ENCODE assay signal across 9 cellular contexts in the genomic region with DNA sequence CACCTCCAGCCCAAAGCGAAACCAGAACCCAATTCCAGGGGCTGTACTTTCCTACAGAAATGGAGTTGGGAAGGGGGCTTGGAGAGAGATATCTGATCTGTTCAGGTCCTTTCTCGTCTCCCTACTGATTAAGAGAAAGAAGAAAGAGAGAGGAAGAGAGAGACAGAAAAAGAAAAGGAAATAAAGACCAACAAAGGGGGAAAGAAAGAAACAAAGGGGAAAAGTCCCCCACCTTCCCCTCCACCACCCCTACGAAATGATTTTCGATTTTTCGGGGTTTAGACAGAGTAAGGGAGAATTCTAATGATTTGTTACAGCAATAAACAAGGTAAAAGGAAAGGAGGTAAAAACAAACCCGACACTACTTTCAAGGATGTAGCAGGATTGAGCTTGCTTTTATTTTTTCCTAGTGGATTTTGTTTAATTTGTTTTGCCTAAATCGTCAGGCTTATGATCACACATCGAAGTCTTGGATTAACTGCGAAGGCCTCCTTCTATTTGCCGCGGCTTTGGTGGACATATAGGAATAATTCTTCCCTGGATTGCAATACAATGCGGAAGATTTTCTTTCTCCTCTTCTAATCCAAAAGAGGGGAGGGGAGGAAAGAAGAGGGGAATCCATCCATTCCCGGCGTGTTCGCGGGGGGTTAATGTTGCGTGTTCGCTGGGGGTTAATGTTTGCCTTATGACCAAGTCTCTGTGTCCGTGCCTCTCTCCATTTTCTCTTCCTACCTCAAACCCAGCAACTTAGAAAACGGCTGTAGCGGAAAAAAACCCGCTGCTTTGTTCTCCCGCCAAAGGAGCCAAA.
DNase-seq lines count a peak whose midpoint lies in the region; ATAC-seq lines count a peak whose summit lies in the region.
"Had no signal": no experiment of that assay in that cellular context is flagged by ENCODE, and none has a peak within 500 bp of the region (broad histone marks: within the 10 kb centered on the region; RNA-seq: fewer than 3 reads in every experiment).

No MANE protein-coding gene starts in this region.

- peak overlapping the region; percentile 51 for H3K4me3 Mint-ChIP-seq in activated naive CD8-positive, alpha-beta T cell treated with anti-CD3 and anti-CD28 coated beads, Interleukin-2, amount 50 U/mL, for 24 hours

- DNase-seq in HK-2 (ENCODE audit: unreplicated experiment): peak; percentile 25
- no peak for DNase-seq in activated naive CD8-positive, alpha-beta T cell treated with anti-CD3 and anti-CD28 coated beads, Interleukin-2, amount 50 U/mL, for 24 hours
- no peak for DNase-seq in SHP77 treated with DMSO at 0.1 percent for 48 hours (lab: John Stamatoyannopoulos, UW)
- no peak for DNase-seq in germinal center (ENCODE audit: low spot score)
- DNase-seq: DMS79 had no signal

- peak overlapping the region in 5 of 7 experiments; percentile 5 to 35 (median 6) for H3K4me3 ChIP-seq in skin epidermis

- peaks cover 83% of the 10 kb centered on the region for H3K27me3 Mint-ChIP-seq in activated naive CD8-positive, alpha-beta T cell treated with anti-CD3 and anti-CD28 coated beads, Interleukin-2, amount 50 U/mL, for 24 hours

- H3K36me3 Mint-ChIP-seq in activated naive CD8-positive, alpha-beta T cell treated with anti-CD3 and anti-CD28 coated beads, Interleukin-2, amount 50 U/mL, for 24 hours (ENCODE audit: low read depth): peaks cover 3% of the 10 kb centered on the region

- ATAC-seq in activated naive CD8-positive, alpha-beta T cell treated with anti-CD3 and anti-CD28 coated beads, Interleukin-2, amount 50 U/mL, for 24 hours: no peak
- ATAC-seq in HG03378 (IDR thresholded peaks at IDR 0.05; ENCODE audit: unreplicated experiment) (no peak), HG03460 (IDR thresholded peaks at IDR 0.05; ENCODE audit: unreplicated experiment) (no peak)

- peaks cover 31% of the 10 kb centered on the region for H3K4me1 Mint-ChIP-seq in activated naive CD8-positive, alpha-beta T cell treated with anti-CD3 and anti-CD28 coated beads, Interleukin-2, amount 50 U/mL, for 24 hours

- H3K27me3 ChIP-seq in layer of hippocampus (ENCODE audit: control insufficient read depth, insufficient read depth, low read length): peaks cover 49% of the 10 kb centered on the region

- H3K27ac ChIP-seq in layer of hippocampus (ENCODE audit: low read depth, low read length) (peak overlapping the region; percentile 49), skin epidermis (peak overlapping the region in 13 of 21 experiments; percentile 2 to 79 (median 40))

- no peak overlapping the region for H3K27ac Mint-ChIP-seq in activated naive CD8-positive, alpha-beta T cell treated with anti-CD3 and anti-CD28 coated beads, Interleukin-2, amount 50 U/mL, for 24 hours

- no peaks in the 10 kb centered on the region for H3K9me3 Mint-ChIP-seq in activated naive CD8-positive, alpha-beta T cell treated with anti-CD3 and anti-CD28 coated beads, Interleukin-2, amount 50 U/mL, for 24 hours
